ENCODE assay signal across 1 cellular context in genomic region chr12:65156366-65156831, GRCh38.
TF ChIP-seq lines count a peak whose summit lies in the region.

No MANE protein-coding gene starts in this region.

TF ChIP-seq in GM12878, 131 proteins besides CTCF, POLR2A, EP300 and RAD21 (continued from another document):
- TF ChIP-seq REST (IDR thresholded peaks at IDR 0.05; ENCODE audit: low read depth, low read length) (no peak), SREBF1 (IDR thresholded peaks at IDR 0.05; ENCODE audit: low read length) (no peak), BCL11A (IDR thresholded peaks at IDR 0.05; ENCODE audit: low read depth, low read length) (0 out of 2 replicates have a peak, but pooled peaks have one; percentile 4), RCOR1 (conservative IDR thresholded peaks at IDR 0.05; ENCODE audit: low read depth, low read length) (no peak), ATF7 (IDR thresholded peaks at IDR 0.05; ENCODE audit: low read depth) (peak; percentile 73), JUND (IDR thresholded peaks at IDR 0.05; ENCODE audit: low read depth, low read length) (peak; percentile 69), IRF4 (IDR thresholded peaks at IDR 0.05; ENCODE audit: low read depth, low read length) (peak; percentile 74; the same call in 1 of the 2 replicates), STAT3 (IDR thresholded peaks at IDR 0.05; ENCODE audit: low read depth, low read length) (no peak), SKIL (IDR thresholded peaks at IDR 0.05; ENCODE audit: low read depth, poor library complexity, severe bottlenecking) (peak; percentile 60), ZNF384 (IDR thresholded peaks at IDR 0.05; ENCODE audit: borderline replicate concordance, low read depth, low read length) (peak; percentile 89), MEF2A (IDR thresholded peaks at IDR 0.05; ENCODE audit: insufficient read depth, low read depth, low read length) (0 out of 2 replicates have a peak, but pooled peaks have one; percentile 44), DPF2 (IDR thresholded peaks at IDR 0.05) (peak; percentile 59), STAT1 (conservative IDR thresholded peaks at IDR 0.05) (no peak), PAX8 (IDR thresholded peaks at IDR 0.05) (no peak), IKZF1 (conservative IDR thresholded peaks at IDR 0.05) (peak; percentile 8; the same call in 1 of the 2 replicates), NFIC (IDR thresholded peaks at IDR 0.05; ENCODE audit: low read depth, low read length) (peak; percentile 87), USF1 (IDR thresholded peaks at IDR 0.05; ENCODE audit: borderline replicate concordance, extremely low read length, insufficient read depth, low read depth, low read length) (no peak), ZNF274 (IDR thresholded peaks at IDR 0.05; ENCODE audit: insufficient read depth, insufficient read length) (no peak), IKZF2 (IDR thresholded peaks at IDR 0.05) (peak; percentile 72 to 76), SPI1 (IDR thresholded peaks at IDR 0.05; ENCODE audit: borderline replicate concordance, insufficient read depth, low read depth, low read length) (peak; percentile 82), CREM (IDR thresholded peaks at IDR 0.05; ENCODE audit: low read depth) (peak; percentile 23; the same call in 1 of the 2 replicates), TAF1 (IDR thresholded peaks at IDR 0.05; ENCODE audit: borderline replicate concordance, low read depth, low read length) (0 out of 2 replicates have a peak, but pooled peaks have one; percentile 11), ZNF217 (IDR thresholded peaks at IDR 0.05) (peak; percentile 41; the same call in 1 of the 2 replicates), ATF2 (IDR thresholded peaks at IDR 0.05; ENCODE audit: low read length) (peak; percentile 69; the same call in 1 of the 2 replicates), NR2C1 (IDR thresholded peaks at IDR 0.05) (no peak), RUNX3 (IDR thresholded peaks at IDR 0.05; ENCODE audit: low read length) (peak; percentile 50), CBX5 (IDR thresholded peaks at IDR 0.05; ENCODE audit: low read depth) (peak; percentile 76; the same call in 1 of the 2 replicates), CEBPZ (IDR thresholded peaks at IDR 0.05; ENCODE audit: low read depth, low read length) (no peak), RELB (IDR thresholded peaks at IDR 0.05; ENCODE audit: low read depth) (peak; percentile 72; the same call in 1 of the 2 replicates), MXI1 (IDR thresholded peaks at IDR 0.05; ENCODE audit: low read depth, low read length) (no peak)
TF ChIP-seq in GM12878: peak in this region for 23.
